Comparison of ENCODE assay signal across 34 cellular contexts in the genomic region with DNA sequence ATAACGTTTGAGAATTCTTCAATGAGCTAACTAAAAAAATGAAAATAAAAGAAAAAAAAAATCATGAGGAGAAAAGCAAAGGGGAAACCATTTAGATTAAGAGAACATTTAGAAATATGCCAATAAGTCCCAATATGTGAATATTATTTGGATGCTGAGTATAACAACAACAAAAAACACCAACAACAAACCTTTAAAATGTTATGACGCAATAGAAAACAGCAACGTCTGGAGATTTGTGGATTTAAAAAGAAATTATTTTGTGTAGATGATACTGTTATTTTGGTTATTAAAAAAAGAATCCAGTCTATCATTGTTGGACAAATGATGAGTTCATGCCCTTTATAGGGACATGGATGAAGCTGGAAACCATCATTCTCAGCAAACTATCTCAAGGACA.
"Had no signal": no experiment of that assay in that cellular context is flagged by ENCODE, and none has a peak within 500 bp of the region (broad histone marks: within the 10 kb centered on the region; RNA-seq: fewer than 3 reads in every experiment).

No MANE protein-coding gene starts in this region.

- FAIRE-seq: astrocyte, bronchial epithelial cell had no signal

- H3K9me3 ChIP-seq: adrenal gland, ascending aorta, body of pancreas, breast epithelium had no signal

- H3K27me3 ChIP-seq: adrenal gland, ascending aorta, body of pancreas, brain microvascular endothelial cell, breast epithelium, cardiac muscle cell had no signal

- H3K36me3 ChIP-seq: adrenal gland, ascending aorta, brain microvascular endothelial cell, breast epithelium, cardiac muscle cell had no signal

- ATAC-seq: activated naive CD4-positive, alpha-beta T cell treated with anti-CD3 and anti-CD28 coated beads, Interleukin-2, amount 50 U/mL, for 72 hours; activated naive CD8-positive, alpha-beta T cell treated with anti-CD3 and anti-CD28 coated beads, Interleukin-2, amount 50 U/mL, for 24 hours; activated T-cell treated with anti-CD3 and anti-CD28 coated beads, Interleukin-2, amount 50 U/mL, for 4 hours; activated T-cell treated with anti-CD3 and anti-CD28 coated beads, Interleukin-2, amount 50 U/mL, for 72 hours; activated T-helper 17 cell treated with anti-CD3 and anti-CD28 coated beads, Interleukin-2, amount 50 U/mL, for 72 hours; body of pancreas had no signal

- H3K4me1 ChIP-seq: adrenal gland, ascending aorta, body of pancreas, breast epithelium had no signal

- H3K4me3 ChIP-seq: adrenal gland, ascending aorta, body of pancreas, breast epithelium, cardiac muscle cell had no signal

- H3K27ac ChIP-seq: adrenal gland, ascending aorta, body of pancreas, brain microvascular endothelial cell, breast epithelium, cardiac muscle cell had no signal

- DNase-seq: activated effector memory CD4-positive, alpha-beta T cell treated with anti-CD3 and anti-CD28 coated beads, Interleukin-2, amount 50 U/mL, for 16 hours; activated effector memory CD4-positive, alpha-beta T cell treated with Interleukin-2 at 50 U/mL for 16 hours; activated gamma-delta T cell; activated gamma-delta T cell treated with Interleukin-2 at 50 U/mL for 16 hours; activated naive CD4-positive, alpha-beta T cell; activated naive CD4-positive, alpha-beta T cell treated with anti-CD3 and anti-CD28 coated beads for 36 hours; activated naive CD4-positive, alpha-beta T cell treated with anti-CD3 and anti-CD28 coated beads, Interleukin-2, amount 10 ng/mL, durations not matched to agents 7 days and 5 days; activated naive CD4-positive, alpha-beta T cell treated with anti-CD3 and anti-CD28 coated beads, Interleukin-2, amount 50 U/mL, for 16 hours; activated naive CD4-positive, alpha-beta T cell treated with Interleukin-2 at 50 U/mL for 16 hours; activated naive CD8-positive, alpha-beta T cell treated with anti-CD3 and anti-CD28 coated beads for 36 hours; activated naive CD8-positive, alpha-beta T cell treated with anti-CD3 and anti-CD28 coated beads, Interleukin-2, amount 10 ng/mL, durations not matched to agents 7 days and 5 days; activated naive CD8-positive, alpha-beta T cell treated with anti-CD3 and anti-CD28 coated beads, Interleukin-2, amount 50 U/mL, for 24 hours; activated T-cell treated with anti-CD3 and anti-CD28 coated beads, Interleukin-2, amount 50 U/mL, for 1 hour; activated T-cell treated with anti-CD3 and anti-CD28 coated beads, Interleukin-2, amount 50 U/mL, for 24 hours; activated T-cell treated with anti-CD3 and anti-CD28 coated beads, Interleukin-2, amount 50 U/mL, for 4 hours; activated T-cell treated with anti-CD3 and anti-CD28 coated beads, Interleukin-2, amount 50 U/mL, for 48 hours; activated T-cell treated with anti-CD3 and anti-CD28 coated beads, Interleukin-2, amount 50 U/mL, for 72 hours; adrenal gland; amniotic stem cell; amygdala; anterior cingulate cortex; aorta; body of pancreas; brain microvascular endothelial cell; caudate nucleus; central memory CD4-positive, alpha-beta T cell; cerebellar nuclear complex had no signal
